ENCODE assay signal across 31 cellular contexts in genomic region chr6:14028631-14029030, GRCh38.
"Had no signal": no experiment of that assay in that cellular context is flagged by ENCODE, and none has a peak within 500 bp of the region (broad histone marks: within the 10 kb centered on the region; RNA-seq: fewer than 3 reads in every experiment).

No MANE protein-coding gene starts in this region.

- H3K4me3 ChIP-seq: adrenal gland, body of pancreas, coronary artery, dorsolateral prefrontal cortex had no signal

- H3K9me3 ChIP-seq: adrenal gland, body of pancreas had no signal

- H3K9me3 Mint-ChIP-seq: activated CD4-positive, alpha-beta memory T cell treated with anti-CD3 and anti-CD28 coated beads, Interleukin-2, amount 10 ng/mL, durations not matched to agents 7 days and 5 days; activated CD4-positive, alpha-beta T cell treated with anti-CD3 and anti-CD28 coated beads, Interleukin-2, amount 10 ng/mL, durations not matched to agents 7 days and 5 days; activated naive CD4-positive, alpha-beta T cell treated with anti-CD3 and anti-CD28 coated beads, Interleukin-2, amount 50 U/mL, for 24 hours; activated naive CD8-positive, alpha-beta T cell treated with anti-CD3 and anti-CD28 coated beads for 36 hours; activated naive CD8-positive, alpha-beta T cell treated with anti-CD3 and anti-CD28 coated beads, Interleukin-2, amount 50 U/mL, for 24 hours; activated T-cell treated with anti-CD3 and anti-CD28 coated beads, Interleukin-2, amount 50 U/mL, for 24 hours; activated T-cell treated with anti-CD3 and anti-CD28 coated beads, Interleukin-2, amount 50 U/mL, for 72 hours; dendritic cell treated with granulocyte-macrophage colony-stimulating factor and Interleukin-4, amounts not matched to agents 40 ng/mL and 50 ng/mL, for 4 days; T-helper 2 cell treated with Interferon-gamma antibody and Interleukin-4, amounts not matched to agents 5 μg/mL and 100 μg/mL, for 36 hours had no signal

- H3K4me1 ChIP-seq: adrenal gland had no signal

- H3K27me3 ChIP-seq: adrenal gland, body of pancreas had no signal

- H3K27ac ChIP-seq: adrenal gland, body of pancreas, coronary artery, dorsolateral prefrontal cortex had no signal

- H3K36me3 Mint-ChIP-seq: activated naive CD4-positive, alpha-beta T cell treated with anti-CD3 and anti-CD28 coated beads, Interleukin-2, amount 50 U/mL, for 24 hours; activated naive CD8-positive, alpha-beta T cell treated with anti-CD3 and anti-CD28 coated beads for 36 hours; WTC11 had no signal

- H3K4me3 Mint-ChIP-seq: activated CD4-positive, alpha-beta memory T cell treated with anti-CD3 and anti-CD28 coated beads, Interleukin-2, amount 10 ng/mL, durations not matched to agents 7 days and 5 days; activated CD4-positive, alpha-beta T cell treated with anti-CD3 and anti-CD28 coated beads, Interleukin-2, amount 10 ng/mL, durations not matched to agents 7 days and 5 days; activated naive CD4-positive, alpha-beta T cell treated with anti-CD3 and anti-CD28 coated beads, Interleukin-2, amount 50 U/mL, for 24 hours; activated naive CD8-positive, alpha-beta T cell treated with anti-CD3 and anti-CD28 coated beads for 36 hours; activated naive CD8-positive, alpha-beta T cell treated with anti-CD3 and anti-CD28 coated beads, Interleukin-2, amount 50 U/mL, for 24 hours; activated T-cell treated with anti-CD3 and anti-CD28 coated beads, Interleukin-2, amount 50 U/mL, for 24 hours; activated T-cell treated with anti-CD3 and anti-CD28 coated beads, Interleukin-2, amount 50 U/mL, for 72 hours; dendritic cell treated with granulocyte-macrophage colony-stimulating factor and Interleukin-4, amounts not matched to agents 40 ng/mL and 50 ng/mL, for 4 days; endodermal cell; T-helper 17 cell; T-helper 2 cell treated with Interferon-gamma antibody and Interleukin-4, amounts not matched to agents 5 μg/mL and 100 μg/mL, for 36 hours; WTC11 had no signal

- H3K27ac Mint-ChIP-seq: activated CD4-positive, alpha-beta memory T cell treated with anti-CD3 and anti-CD28 coated beads, Interleukin-2, amount 10 ng/mL, durations not matched to agents 7 days and 5 days; activated CD4-positive, alpha-beta T cell treated with anti-CD3 and anti-CD28 coated beads, Interleukin-2, amount 10 ng/mL, durations not matched to agents 7 days and 5 days; activated naive CD4-positive, alpha-beta T cell treated with anti-CD3 and anti-CD28 coated beads, Interleukin-2, amount 50 U/mL, for 24 hours; activated naive CD8-positive, alpha-beta T cell treated with anti-CD3 and anti-CD28 coated beads for 36 hours; activated naive CD8-positive, alpha-beta T cell treated with anti-CD3 and anti-CD28 coated beads, Interleukin-2, amount 50 U/mL, for 24 hours; activated T-cell treated with anti-CD3 and anti-CD28 coated beads, Interleukin-2, amount 50 U/mL, for 24 hours; activated T-cell treated with anti-CD3 and anti-CD28 coated beads, Interleukin-2, amount 50 U/mL, for 72 hours; dendritic cell treated with granulocyte-macrophage colony-stimulating factor and Interleukin-4, amounts not matched to agents 40 ng/mL and 50 ng/mL, for 4 days; endodermal cell; T-helper 17 cell; T-helper 2 cell treated with Interferon-gamma antibody and Interleukin-4, amounts not matched to agents 5 μg/mL and 100 μg/mL, for 36 hours; WTC11 had no signal

- H3K4me1 Mint-ChIP-seq: activated naive CD4-positive, alpha-beta T cell treated with anti-CD3 and anti-CD28 coated beads, Interleukin-2, amount 50 U/mL, for 24 hours had no signal

- DNase-seq: activated CD4-positive, alpha-beta memory T cell treated with anti-CD3 and anti-CD28 coated beads, Interleukin-2, amount 10 ng/mL, durations not matched to agents 7 days and 5 days; activated CD4-positive, alpha-beta T cell treated with anti-CD3 and anti-CD28 coated beads for 1 hour; activated CD4-positive, alpha-beta T cell treated with anti-CD3 and anti-CD28 coated beads for 4 hours; activated CD4-positive, alpha-beta T cell treated with anti-CD3 and anti-CD28 coated beads, Interleukin-2, amount 10 ng/mL, durations not matched to agents 7 days and 5 days; activated CD4-positive, alpha-beta T cell treated with anti-CD3 and anti-CD28 coated beads, Interleukin-2, amount 50 U/mL, for 4 hours; activated CD8-positive, alpha-beta memory T cell treated with anti-CD3 and anti-CD28 coated beads, Interleukin-2, amount 50 U/mL, for 48 hours; activated gamma-delta T cell; activated naive CD4-positive, alpha-beta T cell treated with Interleukin-2 at 50 U/mL for 16 hours; activated naive CD8-positive, alpha-beta T cell treated with anti-CD3 and anti-CD28 coated beads for 36 hours; activated naive CD8-positive, alpha-beta T cell treated with anti-CD3 and anti-CD28 coated beads, Interleukin-2, amount 50 U/mL, for 24 hours; activated T-cell treated with anti-CD3 and anti-CD28 coated beads for 4 hours; activated T-cell treated with anti-CD3 and anti-CD28 coated beads, Interleukin-2, amount 50 U/mL, for 24 hours; activated T-cell treated with anti-CD3 and anti-CD28 coated beads, Interleukin-2, amount 50 U/mL, for 72 hours; adrenal gland; amygdala; aorta; body of pancreas; effector memory CD4-positive, alpha-beta T cell; endodermal cell; foreskin fibroblast; head of caudate nucleus; T-helper 1 cell; T-helper 17 cell; T1000 had no signal

- ATAC-seq: activated naive CD8-positive, alpha-beta T cell treated with anti-CD3 and anti-CD28 coated beads, Interleukin-2, amount 50 U/mL, for 24 hours; activated T-cell treated with anti-CD3 and anti-CD28 coated beads, Interleukin-2, amount 50 U/mL, for 72 hours; body of pancreas; esophagus mucosa; T-helper 17 cell; WTC11 had no signal

- H3K36me3 ChIP-seq: adrenal gland had no signal
